ENCODE assay signal across 19 cellular contexts in genomic region chr4:25810016-25810415, GRCh38.
"Had no signal": no experiment of that assay in that cellular context is flagged by ENCODE, and none has a peak within 500 bp of the region (broad histone marks: within the 10 kb centered on the region; RNA-seq: fewer than 3 reads in every experiment).

No MANE protein-coding gene starts in this region.

- H3K27ac Mint-ChIP-seq: activated naive CD4-positive, alpha-beta T cell treated with anti-CD3 and anti-CD28 coated beads, Interleukin-2, amount 50 U/mL, for 24 hours; activated T-cell treated with anti-CD3 and anti-CD28 coated beads, Interleukin-2, amount 50 U/mL, for 72 hours; memory B cell; nephron; stimulated activated memory B cell treated with anti-CD40 and anti-IgM and Interleukin-4, amounts not matched to agents 10 μg/mL and 1 μg/mL and 100 μg/mL, for 72 hours had no signal

- DNase-seq: activated CD4-positive, alpha-beta T cell treated with anti-CD3 and anti-CD28 coated beads, Interleukin-2, amount 50 U/mL, for 4 hours; activated gamma-delta T cell; activated T-cell treated with anti-CD3 and anti-CD28 coated beads, Interleukin-2, amount 50 U/mL, for 72 hours; amniotic stem cell; effector CD4-positive, alpha-beta T cell; heart left ventricle; kidney glomerular epithelial cell; occipital lobe; sigmoid colon; spleen; stimulated activated CD4-positive, alpha-beta T cell treated with anti-CD3 and anti-CD28 coated beads, Interleukin-4, amount 100 ng/mL, for 4 hours; upper lobe of right lung had no signal

- H3K36me3 ChIP-seq: gastroesophageal sphincter, heart left ventricle, sigmoid colon, thoracic aorta had no signal

- H3K4me3 ChIP-seq: gastroesophageal sphincter, heart left ventricle, sigmoid colon, spleen, thoracic aorta, upper lobe of right lung had no signal

- H3K9me3 Mint-ChIP-seq: activated naive CD4-positive, alpha-beta T cell treated with anti-CD3 and anti-CD28 coated beads, Interleukin-2, amount 50 U/mL, for 24 hours; activated T-cell treated with anti-CD3 and anti-CD28 coated beads, Interleukin-2, amount 50 U/mL, for 72 hours; memory B cell; nephron; stimulated activated memory B cell treated with anti-CD40 and anti-IgM and Interleukin-4, amounts not matched to agents 10 μg/mL and 1 μg/mL and 100 μg/mL, for 72 hours had no signal

- H3K27me3 ChIP-seq: gastroesophageal sphincter, heart left ventricle, sigmoid colon, spleen, upper lobe of right lung had no signal

- H3K27ac ChIP-seq: gastroesophageal sphincter, heart left ventricle, sigmoid colon, spleen, thoracic aorta, upper lobe of right lung had no signal

- ATAC-seq: activated T-cell treated with anti-CD3 and anti-CD28 coated beads, Interleukin-2, amount 50 U/mL, for 72 hours; esophagus mucosa; gastroesophageal sphincter; heart left ventricle; stimulated activated memory B cell treated with anti-CD40 and anti-IgM and Interleukin-4, amounts not matched to agents 10 μg/mL and 1 μg/mL and 100 μg/mL, for 72 hours had no signal

- H3K9me3 ChIP-seq: gastroesophageal sphincter, heart left ventricle, sigmoid colon, spleen, thoracic aorta, upper lobe of right lung had no signal
